Comparison of ENCODE assay signal across 14 cellular contexts in genomic region chr9:76572205-76572550, GRCh38.
DNase-seq lines count a peak whose midpoint lies in the region; ATAC-seq and TF ChIP-seq lines count a peak whose summit lies in the region.
"Had no signal": no experiment of that assay in that cellular context is flagged by ENCODE, and none has a peak within 500 bp of the region (broad histone marks: within the 10 kb centered on the region; RNA-seq: fewer than 3 reads in every experiment).

No MANE protein-coding gene starts in this region.

- no peaks in the 10 kb centered on the region for H4K20me1 ChIP-seq in OCI-LY1 (ENCODE audit: insufficient read depth, low read length)

- DNase-seq in activated naive CD4-positive, alpha-beta T cell treated with anti-CD3 and anti-CD28 coated beads, Interleukin-2, amount 10 ng/mL, durations not matched to agents 7 days and 5 days = no peak
- DNase-seq in activated naive CD4-positive, alpha-beta T cell treated with anti-CD3 and anti-CD28 coated beads, Interleukin-2, amount 50 U/mL, for 72 hours (ENCODE audit: low spot score in 2 of 2) = no peak
- DNase-seq in GOT3 (lab: John Stamatoyannopoulos, UW) = no peak
- DNase-seq: activated effector memory CD4-positive, alpha-beta T cell treated with anti-CD3 and anti-CD28 coated beads, Interleukin-2, amount 50 U/mL, for 16 hours; foreskin keratinocyte; NCI-H446; SHP77; stimulated activated CD8-positive, alpha-beta memory T cell treated with anti-CD3 and anti-CD28 coated beads, Interleukin-4, amount 100 ng/mL, for 48 hours had no signal

- H3K4me1 ChIP-seq in OCI-LY1 (ENCODE audit: insufficient read depth, low read length, severe bottlenecking) (peaks cover 31% of the 10 kb centered on the region), endocrine pancreas (ENCODE audit: control insufficient read depth, insufficient read depth, low read length) (no peaks in the 10 kb centered on the region), skeletal muscle satellite cell (ENCODE audit: control insufficient read depth, insufficient read depth, low read length) (peaks cover 25% of the 10 kb centered on the region)
- H3K4me1 ChIP-seq: foreskin keratinocyte had no signal

- no peak overlapping the region for H3K9ac ChIP-seq in OCI-LY1 (ENCODE audit: low read length)
- H3K9ac ChIP-seq in endocrine pancreas (ENCODE audit: control insufficient read depth, insufficient read depth, low read length) = no peak overlapping the region
- H3K9ac ChIP-seq in skeletal muscle satellite cell (ENCODE audit: low read depth, low read length) = peak overlapping the region; percentile 74

- peaks cover 10% of the 10 kb centered on the region for H3K36me3 ChIP-seq in OCI-LY1 (ENCODE audit: insufficient read depth, low read length)
- no peaks in the 10 kb centered on the region for H3K36me3 ChIP-seq in endocrine pancreas (ENCODE audit: control insufficient read depth, insufficient read depth, low read length)
- H3K36me3 ChIP-seq in skeletal muscle satellite cell (ENCODE audit: insufficient read depth, low read length) = peaks cover 9% of the 10 kb centered on the region
- H3K36me3 ChIP-seq: left lung had no signal

- TF ChIP-seq CTCF in OCI-LY1 (IDR thresholded peaks at IDR 0.05; ENCODE audit: low read length) = no peak

- H3K4me3 ChIP-seq in OCI-LY1 (ENCODE audit: low read depth, low read length, poor library complexity, severe bottlenecking) (no peak overlapping the region), endocrine pancreas (ENCODE audit: control insufficient read depth, insufficient read depth, low read length) (peak overlapping the region; percentile 84), skeletal muscle satellite cell (ENCODE audit: low read length) (no peak overlapping the region)

- peak overlapping the region; percentile 49 for H3K27ac ChIP-seq in OCI-LY1 (ENCODE audit: low read depth, low read length, poor library complexity, severe bottlenecking)
- H3K27ac ChIP-seq: foreskin keratinocyte had no signal

- H3K9me2 ChIP-seq in OCI-LY1 (ENCODE audit: low read depth, low read length) = no peaks in the 10 kb centered on the region

- peaks cover 45% of the 10 kb centered on the region for H3K27me3 Mint-ChIP-seq in activated naive CD4-positive, alpha-beta T cell treated with anti-CD3 and anti-CD28 coated beads, Interleukin-2, amount 10 ng/mL, durations not matched to agents 7 days and 5 days

- ATAC-seq in activated naive CD4-positive, alpha-beta T cell treated with anti-CD3 and anti-CD28 coated beads, Interleukin-2, amount 50 U/mL, for 72 hours = no peak
- ATAC-seq in HG03196 (IDR thresholded peaks at IDR 0.05; ENCODE audit: unreplicated experiment) = no peak
- ATAC-seq in HG03460 (IDR thresholded peaks at IDR 0.05; ENCODE audit: unreplicated experiment) = no peak
- ATAC-seq: left lung had no signal

- H3K27me3 ChIP-seq in OCI-LY1 (ENCODE audit: insufficient read depth, low read length) (no peaks in the 10 kb centered on the region), endocrine pancreas (ENCODE audit: control insufficient read depth, insufficient read depth, low read length) (no peaks in the 10 kb centered on the region), skeletal muscle satellite cell (ENCODE audit: control insufficient read depth, insufficient read depth, low read length) (no peaks in the 10 kb centered on the region)

- peak overlapping the region; percentile 43 for H3K4me3 Mint-ChIP-seq in activated naive CD4-positive, alpha-beta T cell treated with anti-CD3 and anti-CD28 coated beads, Interleukin-2, amount 10 ng/mL, durations not matched to agents 7 days and 5 days

- peaks cover 12% of the 10 kb centered on the region for H3K9me3 Mint-ChIP-seq in activated naive CD4-positive, alpha-beta T cell treated with anti-CD3 and anti-CD28 coated beads, Interleukin-2, amount 10 ng/mL, durations not matched to agents 7 days and 5 days
- H3K9me3 Mint-ChIP-seq in activated naive CD4-positive, alpha-beta T cell treated with anti-CD3 and anti-CD28 coated beads, Interleukin-2, amount 50 U/mL, for 72 hours = peaks cover 6 to 11% of the 10 kb centered on the region in 2 donors

- CTCF ChIA-PET in activated naive CD4-positive, alpha-beta T cell treated with anti-CD3 and anti-CD28 coated beads, Interleukin-2, amount 10 ng/mL, durations not matched to agents 7 days and 5 days (lab: Charles Lee) = no interaction called here

- no peaks in the 10 kb centered on the region for H3K79me2 ChIP-seq in OCI-LY1 (ENCODE audit: insufficient read depth, low read length)

- peaks cover 8% of the 10 kb centered on the region; the same call in 1 of the 2 replicates for H3F3A ChIP-seq in OCI-LY1 (ENCODE audit: insufficient read depth, low read length)

- H3K27ac Mint-ChIP-seq in activated naive CD4-positive, alpha-beta T cell treated with anti-CD3 and anti-CD28 coated beads, Interleukin-2, amount 10 ng/mL, durations not matched to agents 7 days and 5 days = no peak overlapping the region
- no peak overlapping the region for H3K27ac Mint-ChIP-seq in activated naive CD4-positive, alpha-beta T cell treated with anti-CD3 and anti-CD28 coated beads, Interleukin-2, amount 50 U/mL, for 72 hours

- H3K36me3 Mint-ChIP-seq in activated naive CD4-positive, alpha-beta T cell treated with anti-CD3 and anti-CD28 coated beads, Interleukin-2, amount 10 ng/mL, durations not matched to agents 7 days and 5 days = no peaks in the 10 kb centered on the region
- H3K36me3 Mint-ChIP-seq in activated naive CD4-positive, alpha-beta T cell treated with anti-CD3 and anti-CD28 coated beads, Interleukin-2, amount 50 U/mL, for 72 hours = peaks cover 17 to 26% of the 10 kb centered on the region in 2 donors

- peaks cover 7% of the 10 kb centered on the region for H3K9me3 ChIP-seq in OCI-LY1 (ENCODE audit: low read length)
- H3K9me3 ChIP-seq in endocrine pancreas (ENCODE audit: control insufficient read depth, low read length) = no peaks in the 10 kb centered on the region
- peaks cover 6% of the 10 kb centered on the region for H3K9me3 ChIP-seq in skeletal muscle satellite cell (replicated peaks; ENCODE audit: low read length)

- H3K4me2 ChIP-seq in OCI-LY1 (ENCODE audit: low read length) (no peak overlapping the region), skeletal muscle satellite cell (ENCODE audit: low read length) (peak overlapping the region; percentile 70)

- no peak overlapping the region for H2AFZ ChIP-seq in OCI-LY1 (ENCODE audit: low read length)

- H3K4me1 Mint-ChIP-seq in activated naive CD4-positive, alpha-beta T cell treated with anti-CD3 and anti-CD28 coated beads, Interleukin-2, amount 10 ng/mL, durations not matched to agents 7 days and 5 days = peaks cover 27% of the 10 kb centered on the region
